19 cellular contexts compared by ENCODE assay signal in the genomic region with DNA sequence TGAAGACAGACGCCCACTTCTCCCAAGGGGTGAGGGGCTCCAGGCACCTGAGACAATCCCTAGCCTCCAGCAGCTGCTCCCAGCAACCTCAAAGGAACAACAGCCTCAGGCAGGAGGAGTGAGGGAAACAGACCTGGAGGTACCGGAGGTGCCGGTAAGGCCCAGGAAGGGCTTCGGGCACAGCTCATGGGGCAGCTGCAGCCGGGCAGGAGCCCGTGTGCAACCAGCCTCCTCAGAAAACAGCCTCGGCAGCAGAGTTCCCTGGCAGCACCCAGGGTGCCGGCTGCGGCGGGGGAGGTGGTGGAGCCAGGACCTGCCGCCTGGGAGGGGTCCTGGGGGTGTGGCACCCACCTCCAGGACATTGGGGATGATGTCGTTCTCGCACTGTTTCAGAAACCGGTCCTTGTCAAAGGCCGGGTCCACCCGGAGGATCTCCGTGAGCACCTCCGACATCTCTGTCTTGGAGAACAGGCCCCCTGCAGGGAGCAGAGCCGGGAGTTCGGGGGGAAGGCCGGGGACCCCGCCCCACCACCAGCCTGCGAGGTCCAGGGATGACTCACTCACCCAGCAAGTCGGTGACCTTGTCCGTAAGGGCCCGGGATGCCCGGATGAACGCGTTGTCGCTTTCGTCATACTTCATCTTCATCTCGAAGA. TPM values are rescaled to one million over a fixed set of nuclear protein-coding genes. Genes with fewer than 3 reads are reported as not detected.
"Had no signal": no experiment of that assay in that cellular context is flagged by ENCODE, and none has a peak within 500 bp of the region (broad histone marks: within the 10 kb centered on the region; RNA-seq: fewer than 3 reads in every experiment).

No MANE protein-coding gene starts in this region.

- ATAC-seq: activated CD8-positive, alpha-beta T cell treated with anti-CD3 and anti-CD28 coated beads for 36 hours; activated T-helper 17 cell treated with anti-CD3 and anti-CD28 coated beads, Interleukin-2, amount 50 U/mL, for 72 hours; effector memory CD8-positive, alpha-beta T cell; natural killer cell treated with Interleukin-12 subunit alpha and Interleukin-12 subunit beta and Interleukin-15 and Interleukin-18, amount 100 ng/mL, for 72 hours; T-cell had no signal

- H3K27me3 ChIP-seq: hepatocyte, suprapubic skin, upper lobe of left lung had no signal

- H3K27me3 Mint-ChIP-seq: activated CD4-positive, alpha-beta T cell treated with anti-CD3 and anti-CD28 coated beads, Interleukin-2, amount 10 ng/mL, durations not matched to agents 24 days and 14 days; activated CD8-positive, alpha-beta T cell treated with anti-CD3 and anti-CD28 coated beads for 36 hours; activated T-helper 17 cell treated with anti-CD3 and anti-CD28 coated beads, Interleukin-2, amount 50 U/mL, for 72 hours; effector memory CD8-positive, alpha-beta T cell; natural killer cell treated with Interleukin-12 subunit alpha and Interleukin-12 subunit beta and Interleukin-15 and Interleukin-18, amount 100 ng/mL, for 72 hours; stimulated activated naive CD8-positive, alpha-beta T cell treated with anti-CD3 and anti-CD28 coated beads, Interleukin-15, Interleukin-2, amounts not matched to agents 100 ng/mL and 50 ng/mL, for 24 hours; T-cell had no signal

- H3K4me3 Mint-ChIP-seq: activated CD4-positive, alpha-beta T cell treated with anti-CD3 and anti-CD28 coated beads, Interleukin-2, amount 10 ng/mL, durations not matched to agents 24 days and 14 days; activated CD8-positive, alpha-beta T cell treated with anti-CD3 and anti-CD28 coated beads for 36 hours; activated naive CD4-positive, alpha-beta T cell treated with anti-CD3 and anti-CD28 coated beads for 36 hours; activated T-helper 17 cell treated with anti-CD3 and anti-CD28 coated beads, Interleukin-2, amount 50 U/mL, for 72 hours; effector memory CD8-positive, alpha-beta T cell; natural killer cell treated with Interleukin-12 subunit alpha and Interleukin-12 subunit beta and Interleukin-15 and Interleukin-18, amount 100 ng/mL, for 72 hours; stimulated activated naive CD8-positive, alpha-beta T cell treated with anti-CD3 and anti-CD28 coated beads, Interleukin-15, Interleukin-2, amounts not matched to agents 100 ng/mL and 50 ng/mL, for 24 hours; T-cell had no signal

- H3K36me3 Mint-ChIP-seq: natural killer cell treated with Interleukin-12 subunit alpha and Interleukin-12 subunit beta and Interleukin-15 and Interleukin-18, amount 100 ng/mL, for 72 hours had no signal

- H3K9me3 ChIP-seq: suprapubic skin, upper lobe of left lung had no signal

- H3K9me3 Mint-ChIP-seq: activated CD4-positive, alpha-beta T cell treated with anti-CD3 and anti-CD28 coated beads, Interleukin-2, amount 10 ng/mL, durations not matched to agents 24 days and 14 days; activated CD8-positive, alpha-beta T cell treated with anti-CD3 and anti-CD28 coated beads for 36 hours; activated naive CD4-positive, alpha-beta T cell treated with anti-CD3 and anti-CD28 coated beads for 36 hours; activated T-helper 17 cell treated with anti-CD3 and anti-CD28 coated beads, Interleukin-2, amount 50 U/mL, for 72 hours; effector memory CD8-positive, alpha-beta T cell; natural killer cell treated with Interleukin-12 subunit alpha and Interleukin-12 subunit beta and Interleukin-15 and Interleukin-18, amount 100 ng/mL, for 72 hours; stimulated activated naive CD8-positive, alpha-beta T cell treated with anti-CD3 and anti-CD28 coated beads, Interleukin-15, Interleukin-2, amounts not matched to agents 100 ng/mL and 50 ng/mL, for 24 hours; T-cell had no signal

- H3K4me3 ChIP-seq: hepatocyte, lung, SK-N-MC, suprapubic skin, upper lobe of left lung had no signal

- H3K27ac ChIP-seq: hepatocyte, SK-N-MC, suprapubic skin had no signal

- H3K27ac Mint-ChIP-seq: activated CD4-positive, alpha-beta T cell treated with anti-CD3 and anti-CD28 coated beads, Interleukin-2, amount 10 ng/mL, durations not matched to agents 24 days and 14 days; activated CD8-positive, alpha-beta T cell treated with anti-CD3 and anti-CD28 coated beads for 36 hours; activated naive CD4-positive, alpha-beta T cell treated with anti-CD3 and anti-CD28 coated beads for 36 hours; activated T-helper 17 cell treated with anti-CD3 and anti-CD28 coated beads, Interleukin-2, amount 50 U/mL, for 72 hours; effector memory CD8-positive, alpha-beta T cell; natural killer cell treated with Interleukin-12 subunit alpha and Interleukin-12 subunit beta and Interleukin-15 and Interleukin-18, amount 100 ng/mL, for 72 hours; stimulated activated naive CD8-positive, alpha-beta T cell treated with anti-CD3 and anti-CD28 coated beads, Interleukin-15, Interleukin-2, amounts not matched to agents 100 ng/mL and 50 ng/mL, for 24 hours; T-cell had no signal

- DNase-seq: activated CD4-positive, alpha-beta T cell treated with anti-CD3 and anti-CD28 coated beads, Interleukin-2, amount 10 ng/mL, durations not matched to agents 24 days and 14 days; activated CD4-positive, CD25-positive, alpha-beta regulatory T cell; activated CD8-positive, alpha-beta T cell treated with anti-CD3 and anti-CD28 coated beads for 36 hours; activated naive CD4-positive, alpha-beta T cell treated with anti-CD3 and anti-CD28 coated beads for 36 hours; activated T-cell treated with anti-CD3 and anti-CD28 coated beads, Interleukin-2, amount 50 U/mL, for 1 hour; dermis blood vessel endothelial cell; effector memory CD8-positive, alpha-beta T cell; retina; stimulated activated CD4-positive, alpha-beta T cell treated with anti-CD3 and anti-CD28 coated beads, Interleukin-2, amount 100 ng/mL, for 24 hours; T-cell had no signal

RNA-seq across cellular contexts. Expression of gene TGFBR3L, which starts 17.8 kb away (rescaled TPM):
- total RNA-seq: cerebellum, dermis blood vessel endothelial cell, hepatocyte, suprapubic skin had no signal
